ENCODE assay signal across 13 cellular contexts in genomic region chr10:102753724-102754123, GRCh38. TPM values are rescaled to one million over a fixed set of nuclear protein-coding genes. Genes with fewer than 3 reads are reported as not detected.
A peak's percentile ranks its signal among the peaks of the same experiment; 100 is the strongest.
DNase-seq lines count a peak whose midpoint lies in the region; ATAC-seq and TF ChIP-seq lines count a peak whose summit lies in the region.
"Had no signal": no experiment of that assay in that cellular context is flagged by ENCODE, and none has a peak within 500 bp of the region (broad histone marks: within the 10 kb centered on the region; RNA-seq: fewer than 3 reads in every experiment).

No MANE protein-coding gene starts in this region.

- peak overlapping the region in 2 of 10 donors; percentile 26 for H3K4me3 Mint-ChIP-seq in naive thymus-derived CD8-positive, alpha-beta T cell
- H3K4me3 Mint-ChIP-seq: naive B cell had no signal

- H4K20me1 ChIP-seq in SK-N-SH (ENCODE audit: insufficient read depth) = peaks cover 42% of the 10 kb centered on the region

- peaks cover 31 to 62% (median 57%) of the 10 kb centered on the region in 4 donors for H3K4me1 Mint-ChIP-seq in naive thymus-derived CD8-positive, alpha-beta T cell

- peaks cover 0 to 17% (median 0%) of the 10 kb centered on the region in 3 donors for H3K36me3 Mint-ChIP-seq in naive thymus-derived CD8-positive, alpha-beta T cell

- POLR2A ChIA-PET in SK-N-SH (lab: Yijun Ruan, JAX) = no interaction called here
- POLR2A ChIA-PET in naive thymus-derived CD8-positive, alpha-beta T cell (lab: Charles Lee) = interaction anchor here (1.0 to 2.4 kb wide), 3 partner anchors 9 to 22 kb away, joined by 3 to 12 read pairs (median 4); partner anchors contain the start of gene WBP1L
- POLR2A ChIA-PET in GM10248 (lab: Yijun Ruan, JAX) = no interaction called here

- peaks cover 2 to 7% of the 10 kb centered on the region in 2 experiments; a peak in 1 of 4 replicates for H3K4me1 ChIP-seq in SK-N-SH (ENCODE audit: control insufficient read depth in 1 of 2, insufficient read depth in 2 of 2, low read depth in 1 of 2, low read length in 1 of 2)
- peaks cover 0 to 4% of the 10 kb centered on the region in 2 donors for H3K4me1 ChIP-seq in breast epithelium
- peaks cover 58 to 68% of the 10 kb centered on the region in 2 donors for H3K4me1 ChIP-seq in thyroid gland

- H3K27me3 ChIP-seq in SK-N-SH (ENCODE audit: insufficient read depth) (no peaks in the 10 kb centered on the region), breast epithelium (no peaks in the 10 kb centered on the region), thyroid gland (no peaks in the 10 kb centered on the region)

- no peak overlapping the region for H2AFZ ChIP-seq in SK-N-SH (ENCODE audit: low read depth)

- TF ChIP-seq CTCF in SK-N-SH (IDR thresholded peaks at IDR 0.05) (no peak), breast epithelium (IDR thresholded peaks at IDR 0.05) (no peak), thyroid gland (IDR thresholded peaks at IDR 0.05) (no peak), GM10248 (IDR thresholded peaks at IDR 0.05; ENCODE audit: control extremely low read depth, extremely low read depth, low read depth, missing control alignments) (no peak)

- H3K9me3 Mint-ChIP-seq in naive thymus-derived CD8-positive, alpha-beta T cell = no peaks in the 10 kb centered on the region

- 89% methylated on average over 1 of the region's 1 CpG for WGBS in SK-N-SH (ENCODE audit: low lambda C conversion rate)
- WGBS in thyroid gland, 2 donors = 69 to 72% methylated on average over 1 of the region's 1 CpG

- CTCF ChIA-PET in SK-N-SH (lab: Yijun Ruan, JAX) (interaction anchor here (0.9 to 2.0 kb wide), 10 partner anchors 9 to 148 kb away, joined by 3 to 13 read pairs (median 5); partner anchors contain the start of gene WBP1L), GM10248 (lab: Yijun Ruan, JAX) (interaction anchor here (1.0 to 4.6 kb wide), 14 partner anchors 11 to 147 kb away, joined by 3 to 41 read pairs (median 5); partner anchors contain the start of gene WBP1L)

- H3K4me2 ChIP-seq in SK-N-SH = peak overlapping the region; percentile 32; the same call in 1 of the 2 replicates

- H3K9me3 ChIP-seq in SK-N-SH = no peaks in the 10 kb centered on the region
- H3K9me3 ChIP-seq in breast epithelium = no peaks in the 10 kb centered on the region
- no peaks in the 10 kb centered on the region for H3K9me3 ChIP-seq in thyroid gland

- TF ChIP-seq POLR2A in breast epithelium (IDR thresholded peaks at IDR 0.05) = no peak
- no peak for TF ChIP-seq POLR2A in thyroid gland (IDR thresholded peaks at IDR 0.05)

- H3K4me3 ChIP-seq in SK-N-SH (ENCODE audit: low read depth in 2 of 2, low read length in 1 of 2) (no peak overlapping the region), breast epithelium (no peak overlapping the region), thyroid gland (replicated peaks in 1 of 3) (no peak overlapping the region)

- TF ChIP-seq EP300 in SK-N-SH (IDR thresholded peaks at IDR 0.05; ENCODE audit: borderline replicate concordance in 1 of 2, low read depth in 1 of 2, low read length in 1 of 2) = no peak

- peaks cover 12% of the 10 kb centered on the region for H3F3A ChIP-seq in SK-N-SH (replicated peaks; ENCODE audit: insufficient read depth)

- TF ChIP-seq RAD21 in SK-N-SH (IDR thresholded peaks at IDR 0.05; ENCODE audit: low read length) = no peak

- intact Hi-C loops in breast epithelium (cut with DNase I; ENCODE audit: low total_unique reads) (no loop called here), thyroid gland (cut with DNase I) (no loop called here)

- H3K27me3 Mint-ChIP-seq in naive thymus-derived CD8-positive, alpha-beta T cell = no peaks in the 10 kb centered on the region
- H3K27me3 Mint-ChIP-seq: naive B cell had no signal

- H3K36me3 ChIP-seq in SK-N-SH (replicated peaks in 1 of 2; ENCODE audit: control insufficient read depth in 1 of 2, insufficient read depth in 2 of 2, low read length in 1 of 2) (no peaks in the 10 kb centered on the region), breast epithelium (no peaks in the 10 kb centered on the region), thyroid gland (no peaks in the 10 kb centered on the region)

- H3K9ac ChIP-seq in SK-N-SH = no peak overlapping the region

- H3K79me2 ChIP-seq in SK-N-SH (ENCODE audit: insufficient read depth) = peaks cover 85% of the 10 kb centered on the region

- H3K27ac Mint-ChIP-seq in naive thymus-derived CD8-positive, alpha-beta T cell = peak overlapping the region in 8 of 10 donors; percentile 27 to 77 (median 60)

- ATAC-seq in SK-N-SH treated with all-trans-retinoic acid at 6 μM for 48 hours = no peak
- ATAC-seq in naive thymus-derived CD8-positive, alpha-beta T cell = no peak
- ATAC-seq: stimulated activated naive CD8-positive, alpha-beta T cell treated with anti-CD3 and anti-CD28 coated beads, Interleukin-15, Interleukin-2, amounts not matched to agents 100 U/mL and 50 U/mL, for 24 hours had no signal

- DNase-seq in SK-N-SH (no peak), breast epithelium (ENCODE audit: low spot score in 2 of 2) (no peak), thyroid gland (no peak), NAMALWA (ENCODE audit: low spot score) (no peak), NCI-H446 treated with DMSO at 0.1 percent for 48 hours (lab: John Stamatoyannopoulos, UW) (no peak), GM10248 (ENCODE audit: extremely low spot score) (no peak)
- DNase-seq in naive thymus-derived CD8-positive, alpha-beta T cell = no peak
- DNase-seq: DMS79; naive B cell; stimulated activated CD4-positive, alpha-beta T cell treated with anti-CD3 and anti-CD28 coated beads, Interleukin-4, amount 100 ng/mL, for 24 hours; stimulated activated naive CD8-positive, alpha-beta T cell treated with anti-CD3 and anti-CD28 coated beads, Interleukin-15, Interleukin-2, amounts not matched to agents 100 U/mL and 50 U/mL, for 24 hours had no signal

- H3K9me2 ChIP-seq in SK-N-SH = no peaks in the 10 kb centered on the region

- H3K27ac ChIP-seq in SK-N-SH (ENCODE audit: low read depth in 2 of 2, low read length in 1 of 2) (peak overlapping the region in 1 of 2 experiments; percentile 34; a peak in 1 of 4 replicates), breast epithelium (peak overlapping the region; percentile 83 to 92), thyroid gland (peak overlapping the region; percentile 67 to 83 (median 74))
- H3K27ac ChIP-seq: 22Rv1 had no signal

TF ChIP-seq in SK-N-SH, 30 proteins besides CTCF, POLR2A, EP300 and RAD21 (continues in another document):
- TF ChIP-seq YY1 (IDR thresholded peaks at IDR 0.05; ENCODE audit: low read depth) = no peak
- no peak for TF ChIP-seq FOXM1 (IDR thresholded peaks at IDR 0.05; ENCODE audit: low read depth)
- no peak for TF ChIP-seq MAX (IDR thresholded peaks at IDR 0.05; ENCODE audit: low read depth)
- TF ChIP-seq GATA2 (CRISPR knock-in tag; IDR thresholded peaks at IDR 0.05) = no peak
- no peak for TF ChIP-seq RXRA (IDR thresholded peaks at IDR 0.05; ENCODE audit: borderline replicate concordance, low read depth)
- TF ChIP-seq ELF1 (IDR thresholded peaks at IDR 0.05) = no peak
- no peak for TF ChIP-seq JUND (IDR thresholded peaks at IDR 0.05)
- no peak for TF ChIP-seq TAF1 (IDR thresholded peaks at IDR 0.05; ENCODE audit: borderline replicate concordance, low read depth, low read length)
- TF ChIP-seq SIN3A (IDR thresholded peaks at IDR 0.05; ENCODE audit: borderline replicate concordance, low read depth, low read length) = no peak
- no peak for TF ChIP-seq NFIC (IDR thresholded peaks at IDR 0.05; ENCODE audit: borderline replicate concordance)

TF ChIP-seq in SK-N-SH treated with all-trans-retinoic acid at 6 μM for 48 hours, 23 proteins besides CTCF, POLR2A, EP300 and RAD21 (continues in another document):
- TF ChIP-seq PPARA (CRISPR knock-in tag; IDR thresholded peaks at IDR 0.05; ENCODE audit: borderline replicate concordance) (no peak), ARNTL (CRISPR knock-in tag; IDR thresholded peaks at IDR 0.05; ENCODE audit: borderline replicate concordance, low read depth) (no peak), TOX (CRISPR knock-in tag; IDR thresholded peaks at IDR 0.05; ENCODE audit: borderline replicate concordance) (no peak), ZNF565 (CRISPR knock-in tag; conservative IDR thresholded peaks at IDR 0.05; ENCODE audit: low read depth) (no peak), ZC3H10 (CRISPR knock-in tag; IDR thresholded peaks at IDR 0.05) (no peak), CSDC2 (CRISPR knock-in tag; IDR thresholded peaks at IDR 0.05) (no peak), BACH2 (CRISPR knock-in tag; IDR thresholded peaks at IDR 0.05; ENCODE audit: borderline replicate concordance) (no peak)

RNA-seq across cellular contexts. Expression of gene WBP1L, which starts 10.0 kb away (rescaled TPM):
- polyA plus RNA-seq in SK-N-SH (2012; rRNA removed) = 22.8 and 29.8 TPM in 2 replicates
- polyA plus RNA-seq in SK-N-SH (2012; cell fraction: cytosol; rRNA removed) = 16.7 and 23.9 TPM in 2 replicates
- 11.2 and 13.4 TPM in 2 replicates for polyA plus RNA-seq in SK-N-SH (2012; cell fraction: nucleus; rRNA removed)
- total RNA-seq in breast epithelium (100 to 1,000 TPM; 114 to 174 (median 143) TPM), thyroid gland (100 to 1,000 TPM; 194 to 384 (median 314) TPM)
- total RNA-seq in naive thymus-derived CD8-positive, alpha-beta T cell = 10 to 100 TPM; 32.6 to 35.6 TPM
- 10 to 100 TPM; 22.6 to 28.2 (median 24.1) TPM for polyA plus RNA-seq in naive thymus-derived CD8-positive, alpha-beta T cell

RNA-seq across cellular contexts. Expression of gene SFXN2, which starts 39.3 kb away (rescaled TPM):
- 10.2 and 10.6 TPM in 2 replicates for polyA plus RNA-seq in SK-N-SH (2012; rRNA removed)
- polyA plus RNA-seq in SK-N-SH (2012; cell fraction: cytosol; rRNA removed) = 4.6 and 7.4 TPM in 2 replicates
- polyA plus RNA-seq in SK-N-SH (2012; cell fraction: nucleus; rRNA removed) = 26.6 and 27.1 TPM in 2 replicates
- 10 to 100 TPM in 1 of 3 donors, 1 to 10 TPM in 2; 3.8 to 10.4 (median 4.9) TPM for total RNA-seq in breast epithelium
- 10 to 100 TPM; 30.0 to 32.6 TPM for total RNA-seq in naive thymus-derived CD8-positive, alpha-beta T cell
- 10 to 100 TPM in 1 of 3 donors, 1 to 10 TPM in 2; 6.6 to 16.5 (median 9.0) TPM for polyA plus RNA-seq in naive thymus-derived CD8-positive, alpha-beta T cell
- total RNA-seq in thyroid gland = 10 to 100 TPM in 3 of 4 donors, 1 to 10 TPM in 1; 5.1 to 38.4 (median 20.9) TPM

RNA-seq across cellular contexts. Expression of gene ARL3, which starts 39.5 kb away (rescaled TPM):
- 11.2 and 12.5 TPM in 2 replicates for polyA plus RNA-seq in SK-N-SH (2012; rRNA removed)
- polyA plus RNA-seq in SK-N-SH (2012; cell fraction: cytosol; rRNA removed) = 15.5 and 18.3 TPM in 2 replicates
- 4.7 and 5.6 TPM in 2 replicates for polyA plus RNA-seq in SK-N-SH (2012; cell fraction: nucleus; rRNA removed)
- total RNA-seq in breast epithelium = 1 to 10 TPM; 5.1 to 7.3 (median 5.9) TPM
- 1 to 10 TPM; 3.6 to 3.8 TPM for total RNA-seq in naive thymus-derived CD8-positive, alpha-beta T cell
- polyA plus RNA-seq in naive thymus-derived CD8-positive, alpha-beta T cell = 1 to 10 TPM; 3.7 to 4.4 (median 3.9) TPM
- 10 to 100 TPM in 2 of 4 donors, 1 to 10 TPM in 2; 6.6 to 13.4 (median 10.2) TPM for total RNA-seq in thyroid gland
